In genomic region chr7:116990056-116990455, GRCh38 we compare ENCODE assay signal across 17 cellular contexts.
"Had no signal": no experiment of that assay in that cellular context is flagged by ENCODE, and none has a peak within 500 bp of the region (broad histone marks: within the 10 kb centered on the region; RNA-seq: fewer than 3 reads in every experiment).

No MANE protein-coding gene starts in this region.

- ATAC-seq: activated naive CD4-positive, alpha-beta T cell treated with anti-CD3 and anti-CD28 coated beads, Interleukin-2, amount 50 U/mL, for 72 hours; left lung; natural killer cell treated with Interleukin-12 subunit alpha and Interleukin-12 subunit beta and Interleukin-15 and Interleukin-18, amount 100 ng/mL, for 72 hours; psoas muscle had no signal

- H3K36me3 ChIP-seq: breast epithelium, left lung, ovary, right atrium auricular region, vagina had no signal

- H3K27ac ChIP-seq: breast epithelium, left lung, ovary, psoas muscle, right atrium auricular region, vagina had no signal

- H3K27me3 Mint-ChIP-seq: natural killer cell treated with Interleukin-12 subunit alpha and Interleukin-12 subunit beta and Interleukin-15 and Interleukin-18, amount 100 ng/mL, for 72 hours had no signal

- DNase-seq: activated CD4-positive, alpha-beta memory T cell treated with anti-CD3 and anti-CD28 coated beads, Interleukin-2, amount 10 ng/mL, durations not matched to agents 7 days and 5 days; activated CD4-positive, alpha-beta T cell treated with anti-CD3 and anti-CD28 coated beads for 48 hours; activated gamma-delta T cell; amniotic stem cell; cortex of kidney; foreskin fibroblast; left lung; midbrain; ovary; psoas muscle; stimulated activated CD4-positive, alpha-beta T cell treated with anti-CD3 and anti-CD28 coated beads, Interleukin-12 subunit alpha, Interleukin-12 subunit beta, amount 100 ng/mL, for 4 hours; trophoblast cell had no signal

- H3K36me3 Mint-ChIP-seq: natural killer cell treated with Interleukin-12 subunit alpha and Interleukin-12 subunit beta and Interleukin-15 and Interleukin-18, amount 100 ng/mL, for 72 hours had no signal

- H3K9me3 Mint-ChIP-seq: activated CD4-positive, alpha-beta memory T cell treated with anti-CD3 and anti-CD28 coated beads, Interleukin-2, amount 10 ng/mL, durations not matched to agents 7 days and 5 days; natural killer cell treated with Interleukin-12 subunit alpha and Interleukin-12 subunit beta and Interleukin-15 and Interleukin-18, amount 100 ng/mL, for 72 hours had no signal

- H3K4me1 Mint-ChIP-seq: activated CD4-positive, alpha-beta memory T cell treated with anti-CD3 and anti-CD28 coated beads, Interleukin-2, amount 10 ng/mL, durations not matched to agents 7 days and 5 days had no signal

- H3K27me3 ChIP-seq: breast epithelium, left lung, ovary, right atrium auricular region, vagina had no signal

- H3K9me3 ChIP-seq: breast epithelium, left lung, ovary, psoas muscle, right atrium auricular region, vagina had no signal

- H3K4me3 ChIP-seq: breast epithelium, left lung, ovary, psoas muscle, right atrium auricular region, vagina had no signal

- H3K4me1 ChIP-seq: breast epithelium, right atrium auricular region, vagina had no signal

- H3K4me3 Mint-ChIP-seq: activated CD4-positive, alpha-beta memory T cell treated with anti-CD3 and anti-CD28 coated beads, Interleukin-2, amount 10 ng/mL, durations not matched to agents 7 days and 5 days; natural killer cell treated with Interleukin-12 subunit alpha and Interleukin-12 subunit beta and Interleukin-15 and Interleukin-18, amount 100 ng/mL, for 72 hours had no signal

- H3K27ac Mint-ChIP-seq: activated CD4-positive, alpha-beta memory T cell treated with anti-CD3 and anti-CD28 coated beads, Interleukin-2, amount 10 ng/mL, durations not matched to agents 7 days and 5 days; activated naive CD4-positive, alpha-beta T cell treated with anti-CD3 and anti-CD28 coated beads, Interleukin-2, amount 50 U/mL, for 72 hours; natural killer cell treated with Interleukin-12 subunit alpha and Interleukin-12 subunit beta and Interleukin-15 and Interleukin-18, amount 100 ng/mL, for 72 hours had no signal
